Comparison of ENCODE assay signal across 9 cellular contexts in genomic region chr3:114746502-114746901, GRCh38.
DNase-seq lines count a peak whose midpoint lies in the region; ATAC-seq and TF ChIP-seq lines count a peak whose summit lies in the region.
"Had no signal": no experiment of that assay in that cellular context is flagged by ENCODE, and none has a peak within 500 bp of the region (broad histone marks: within the 10 kb centered on the region; RNA-seq: fewer than 3 reads in every experiment).

No MANE protein-coding gene starts in this region.

- H3K27me3 ChIP-seq in mucosa of rectum (ENCODE audit: control insufficient read depth in 2 of 2, insufficient read depth in 2 of 2, low read length in 2 of 2), result no peaks in the 10 kb centered on the region
- H3K27me3 ChIP-seq: neutrophil had no signal

- peaks cover 20% of the 10 kb centered on the region for H3K4me1 Mint-ChIP-seq in activated naive CD8-positive, alpha-beta T cell (ENCODE audit: low read depth)

- TF ChIP-seq CTCF in AG09309 (IDR thresholded peaks at IDR 0.05; ENCODE audit: control insufficient read depth, insufficient read depth, low read depth, low read length, missing control alignments) (no peak), GM20000 (IDR thresholded peaks at IDR 0.05; ENCODE audit: extremely low read depth, missing control alignments) (no peak)

- peaks cover 0 to 11% of the 10 kb centered on the region in 2 donors for H3K4me1 ChIP-seq in mucosa of rectum (ENCODE audit: control insufficient read depth in 2 of 2, insufficient read depth in 2 of 2, low read length in 2 of 2)

- H3K4me3 ChIP-seq in AG09309 (ENCODE audit: control insufficient read depth, low read depth, low read length) (peak overlapping the region; percentile 21), mucosa of rectum (ENCODE audit: low read length in 2 of 2) (peak overlapping the region; percentile 41 to 60)

- H3K4me3 Mint-ChIP-seq in activated naive CD8-positive, alpha-beta T cell, result peak overlapping the region; percentile 1

- ATAC-seq in GM18873 (IDR thresholded peaks at IDR 0.05; ENCODE audit: low FRiP score, unreplicated experiment) (no peak), HG03175 (IDR thresholded peaks at IDR 0.05; ENCODE audit: unreplicated experiment) (no peak)

- H3K36me3 Mint-ChIP-seq in activated naive CD8-positive, alpha-beta T cell, result peaks cover 12% of the 10 kb centered on the region

- H3K27ac ChIP-seq in mucosa of rectum (ENCODE audit: low read depth in 2 of 2, low read length in 2 of 2), result peak overlapping the region; percentile 26 to 71
- H3K27ac ChIP-seq: neutrophil had no signal

- no peaks in the 10 kb centered on the region for H3K27me3 Mint-ChIP-seq in activated naive CD8-positive, alpha-beta T cell

- no peak for DNase-seq in AG09309 (ENCODE audit: low read depth)
- peak; percentile 4 for DNase-seq in GM20000 (ENCODE audit: low spot score)
- no peak for DNase-seq in inferior parietal cortex (ENCODE audit: extremely low spot score)
- no peak for DNase-seq in ureter (ENCODE audit: low spot score)

- H3K9me3 Mint-ChIP-seq in activated naive CD8-positive, alpha-beta T cell (ENCODE audit: low read depth), result no peaks in the 10 kb centered on the region

- H3K36me3 ChIP-seq in mucosa of rectum (ENCODE audit: control insufficient read depth in 2 of 2, insufficient read depth in 2 of 2, low read length in 2 of 2), result no peaks in the 10 kb centered on the region
- H3K36me3 ChIP-seq: neutrophil had no signal

- H3K9ac ChIP-seq in mucosa of rectum (ENCODE audit: low read depth in 1 of 2, low read length in 2 of 2), result peak overlapping the region in 1 of 2 donors; percentile 42

- H3K9me3 ChIP-seq in mucosa of rectum (ENCODE audit: control insufficient read depth in 2 of 2, low read length in 2 of 2), result no peaks in the 10 kb centered on the region
- H3K9me3 ChIP-seq: neutrophil had no signal

- H3K27ac Mint-ChIP-seq in activated naive CD8-positive, alpha-beta T cell, result peak overlapping the region; percentile 13
